ENCODE assay signal across 11 cellular contexts in the genomic region with DNA sequence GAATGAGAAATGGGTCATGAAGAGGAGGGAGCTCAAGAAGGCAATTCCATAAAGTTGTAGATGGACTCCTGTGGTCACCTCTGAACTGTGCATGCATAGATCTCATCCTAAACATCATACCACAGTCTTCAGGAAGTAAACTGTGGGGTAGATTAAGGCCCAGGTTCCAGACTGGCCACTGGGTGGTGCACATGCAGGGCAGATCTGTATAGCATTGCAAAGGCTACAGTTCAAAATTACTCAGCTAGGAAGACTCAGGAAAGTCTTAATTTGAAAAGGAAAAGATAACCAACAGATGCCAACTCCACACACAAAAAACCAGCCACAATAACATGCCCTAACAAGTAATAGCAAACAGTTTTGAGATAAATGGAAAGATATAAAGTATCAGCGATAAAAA. TPM values are rescaled to one million over a fixed set of nuclear protein-coding genes. Genes with fewer than 3 reads are reported as not detected.
A peak's percentile ranks its signal among the peaks of the same experiment; 100 is the strongest.
DNase-seq lines count a peak whose midpoint lies in the region; ATAC-seq, FAIRE-seq and TF ChIP-seq lines count a peak whose summit lies in the region.
"Had no signal": no experiment of that assay in that cellular context is flagged by ENCODE, and none has a peak within 500 bp of the region (broad histone marks: within the 10 kb centered on the region; RNA-seq: fewer than 3 reads in every experiment).

No MANE protein-coding gene starts in this region.

- H4K20me1 ChIP-seq in DOHH2 (ENCODE audit: control insufficient read depth, insufficient read depth, low read depth, low read length) = no peaks in the 10 kb centered on the region
- H4K20me1 ChIP-seq in keratinocyte (ENCODE audit: control insufficient read depth, extremely low read depth, insufficient read depth, low read length) = no peaks in the 10 kb centered on the region

- H3K27ac ChIP-seq in DOHH2 (ENCODE audit: low read depth, low read length) = no peak overlapping the region
- H3K27ac ChIP-seq in keratinocyte (ENCODE audit: control insufficient read depth, insufficient read depth, low read length) = no peak overlapping the region
- H3K27ac ChIP-seq: SK-N-MC had no signal

- no peak overlapping the region for H3K4me3 Mint-ChIP-seq in HFFc6

- no peaks in the 10 kb centered on the region for H3K9me2 ChIP-seq in DOHH2 (replicated peaks; ENCODE audit: control insufficient read depth, low read length)

- H3K36me3 ChIP-seq in DOHH2 (ENCODE audit: control insufficient read depth, low read length) = no peaks in the 10 kb centered on the region
- no peaks in the 10 kb centered on the region for H3K36me3 ChIP-seq in keratinocyte (ENCODE audit: control insufficient read depth in 2 of 2, extremely low read depth in 1 of 2, insufficient read depth in 2 of 2, low read length in 2 of 2)

- H3K4me1 Mint-ChIP-seq in HFFc6 (ENCODE audit: low read depth) = peaks cover 6% of the 10 kb centered on the region; the same call in 1 of the 2 replicates

- H3K4me3 ChIP-seq in DOHH2 (ENCODE audit: low read length) (no peak overlapping the region), WI38 (ENCODE audit: low read depth, low read length) (no peak overlapping the region), keratinocyte (ENCODE audit: control insufficient read depth in 2 of 3, extremely low read depth in 1 of 3, insufficient read depth in 2 of 3, low read depth in 1 of 3, low read length in 3 of 3) (no peak overlapping the region)
- H3K4me3 ChIP-seq: SK-N-MC had no signal

- H3K79me2 ChIP-seq in DOHH2 (ENCODE audit: control insufficient read depth, low read length) = no peaks in the 10 kb centered on the region
- no peaks in the 10 kb centered on the region for H3K79me2 ChIP-seq in keratinocyte (ENCODE audit: control insufficient read depth, insufficient read depth, low read length)

- dilution Hi-C loops in keratinocyte (cut with MboI; ENCODE audit: extremely low pct_ligation_motif_present, low sequenced_read_pairs) = no loop called here

- H3K36me3 Mint-ChIP-seq in HFFc6 (ENCODE audit: low read depth) = peaks cover 4% of the 10 kb centered on the region; the same call in 1 of the 2 replicates

- no peaks in the 10 kb centered on the region for H3K9me1 ChIP-seq in keratinocyte (ENCODE audit: control insufficient read depth, extremely low read depth, insufficient read depth, low read length)

- H3K9me3 ChIP-seq in DOHH2 (ENCODE audit: control insufficient read depth, insufficient read depth, low read length) = 0 out of 2 replicates have a peak, but pooled peaks cover 3% of the 10 kb centered on the region
- no peaks in the 10 kb centered on the region for H3K9me3 ChIP-seq in keratinocyte (ENCODE audit: control insufficient read depth, low read depth, low read length)

- H3K4me1 ChIP-seq in DOHH2 (ENCODE audit: control insufficient read depth, low read length) (no peaks in the 10 kb centered on the region), keratinocyte (ENCODE audit: control insufficient read depth, extremely low read depth, insufficient read depth, low read length) (no peaks in the 10 kb centered on the region)

- DNase-seq in HFFc6 (peak; percentile 35), keratinocyte (ENCODE audit: low read depth, low spot score) (no peak), cerebellum (ENCODE audit: low spot score) (no peak)
- DNase-seq: amniotic stem cell had no signal

- H3K27me3 Mint-ChIP-seq in HFFc6 (ENCODE audit: insufficient read depth) = peaks cover 8% of the 10 kb centered on the region; the same call in 1 of the 2 replicates

- H3K4me2 ChIP-seq in DOHH2 (ENCODE audit: low read length) (no peak overlapping the region), keratinocyte (ENCODE audit: control insufficient read depth, extremely low read depth, insufficient read depth, low read depth, low read length) (no peak overlapping the region)

- no peak overlapping the region for H3K27ac Mint-ChIP-seq in HFFc6

- no peak overlapping the region for H2AFZ ChIP-seq in keratinocyte (ENCODE audit: control insufficient read depth, low read length)

- ATAC-seq in HG02973 (IDR thresholded peaks at IDR 0.05; ENCODE audit: unreplicated experiment) (no peak), GM18511 (IDR thresholded peaks at IDR 0.05; ENCODE audit: unreplicated experiment) (no peak)

- TF ChIP-seq CTCF in DOHH2 (IDR thresholded peaks at IDR 0.05; ENCODE audit: low read depth, low read length, poor library complexity, severe bottlenecking) = peak; percentile 50
- TF ChIP-seq CTCF in HFFc6 (IDR thresholded peaks at IDR 0.05) = peak; percentile 78
- peak; percentile 45; the same call in 1 of the 2 replicates for TF ChIP-seq CTCF in WI38 (IDR thresholded peaks at IDR 0.05; ENCODE audit: low read depth, low read length)
- peak; percentile 54 to 72 (median 67) for TF ChIP-seq CTCF in keratinocyte (optimal IDR thresholded peaks at IDR 0.05 in 1 of 3, IDR thresholded peaks at IDR 0.05 in 1 of 3, conservative IDR thresholded peaks at IDR 0.05 in 1 of 3; ENCODE audit: extremely low read depth in 1 of 3, insufficient read depth in 2 of 3, low read length in 3 of 3)

- H3K9me3 Mint-ChIP-seq in HFFc6 = peaks cover 7% of the 10 kb centered on the region; the same call in 1 of the 2 replicates

- H3F3A ChIP-seq in DOHH2 (ENCODE audit: control insufficient read depth, insufficient read depth) = no peaks in the 10 kb centered on the region

- peak; percentile 48 for FAIRE-seq in keratinocyte (lab: Jason Lieb, UNC)
- FAIRE-seq: frontal cortex had no signal

- H3K27me3 ChIP-seq in DOHH2 (ENCODE audit: control insufficient read depth, low read length) = no peaks in the 10 kb centered on the region
- no peaks in the 10 kb centered on the region for H3K27me3 ChIP-seq in keratinocyte (ENCODE audit: control insufficient read depth, extremely low read depth, insufficient read depth, low read length)

- H3K9ac ChIP-seq in keratinocyte (ENCODE audit: control insufficient read depth, extremely low read depth, insufficient read depth, low read length) = no peak overlapping the region

RNA-seq across cellular contexts. Expression of a gene that starts 20.3 kb away (rescaled TPM):
- under 1 TPM in 2 of 6 experiments, not detected in 4; 0.11 to 0.16 TPM for total RNA-seq in HFFc6 (2021; fragmentation: NEBNext Ultra II Directional; extraction: Animal tissue kit (Norgen Biotek cat#: 25700))
- polyA plus RNA-seq in keratinocyte = 0.02 to 0.03 TPM in 2 of 3 replicates, not detected in the other
- polyA plus RNA-seq in keratinocyte (2011; ENCODE audit: low read depth) = not detected
- polyA plus RNA-seq in keratinocyte (2011; cell fraction: cytosol; rRNA removed) = not detected in 2 replicates
- not detected in 2 replicates for polyA plus RNA-seq in keratinocyte (2011; cell fraction: nucleus; rRNA removed)
- not detected in 2 replicates for polyA plus RNA-seq in keratinocyte (2012; ENCODE audit: low replicate concordance)
- polyA minus RNA-seq in keratinocyte = not detected in 3 replicates
- not detected for polyA minus RNA-seq in keratinocyte (2011; cell fraction: cytosol; rRNA and poly(A)+ RNA removed)
- polyA minus RNA-seq in keratinocyte (2011; cell fraction: nucleus; rRNA and poly(A)+ RNA removed) = not detected in 2 replicates
- 2.1 TPM for total RNA-seq in cerebellum
- total RNA-seq: lung microvascular endothelial cell had no signal
